Comparison of ENCODE assay signal across 17 cellular contexts in the genomic region with DNA sequence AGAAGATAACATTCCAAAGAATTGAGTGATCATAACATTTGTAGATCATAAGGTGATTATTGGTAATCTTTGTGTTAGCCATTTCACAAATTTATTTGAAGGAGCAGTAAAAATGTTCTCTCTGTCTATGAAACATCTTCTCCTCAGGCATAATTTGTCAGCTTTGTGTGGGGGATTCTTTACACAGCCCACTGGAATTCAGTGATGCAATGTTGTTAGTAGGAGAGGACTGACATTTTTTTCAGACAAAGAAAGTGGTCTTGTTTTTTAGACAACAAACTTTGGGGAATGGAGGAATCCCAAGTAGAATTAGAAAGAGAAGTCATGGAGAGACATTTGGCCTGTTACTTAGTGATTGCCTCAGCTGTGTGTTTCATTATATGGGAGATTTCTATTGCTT.
A peak's percentile ranks its signal among the peaks of the same experiment; 100 is the strongest.
DNase-seq lines count a peak whose midpoint lies in the region; ATAC-seq and TF ChIP-seq lines count a peak whose summit lies in the region.
"Had no signal": no experiment of that assay in that cellular context is flagged by ENCODE, and none has a peak within 500 bp of the region (broad histone marks: within the 10 kb centered on the region; RNA-seq: fewer than 3 reads in every experiment).

No MANE protein-coding gene starts in this region.

- no peak for TF ChIP-seq POLR2A in spleen (IDR thresholded peaks at IDR 0.05)

- no peaks in the 10 kb centered on the region for H3K9me2 ChIP-seq in PC-3 (replicated peaks; ENCODE audit: low read length)

- H3K27me3 ChIP-seq in PC-3 (ENCODE audit: low read length) (no peaks in the 10 kb centered on the region), fibroblast of lung (ENCODE audit: control insufficient read depth, insufficient read depth, low read length) (no peaks in the 10 kb centered on the region), spleen (replicated peaks in 1 of 7) (no peaks in the 10 kb centered on the region)
- H3K27me3 ChIP-seq: uterus had no signal

- no peak overlapping the region for H3K4me3 ChIP-seq in PC-3 (ENCODE audit: low read length)
- H3K4me3 ChIP-seq in fibroblast of lung (replicated peaks in 1 of 4; ENCODE audit: control extremely low read depth in 1 of 4, insufficient read depth in 1 of 4, low read depth in 3 of 4, low read length in 4 of 4): no peak overlapping the region
- H3K4me3 ChIP-seq in spleen: no peak overlapping the region
- H3K4me3 ChIP-seq: mucosa of descending colon, uterus had no signal

- no peaks in the 10 kb centered on the region for H3K36me3 ChIP-seq in PC-3 (ENCODE audit: low read depth, low read length)
- no peaks in the 10 kb centered on the region for H3K36me3 ChIP-seq in fibroblast of lung (ENCODE audit: control insufficient read depth, insufficient read depth, low read length)
- no peaks in the 10 kb centered on the region for H3K36me3 ChIP-seq in spleen
- H3K36me3 ChIP-seq: uterus had no signal

- ATAC-seq in PC-3 (no peak), left cardiac atrium (no peak)
- ATAC-seq: mucosa of descending colon had no signal

- peaks cover 5% of the 10 kb centered on the region for H3K4me1 ChIP-seq in PC-3 (ENCODE audit: insufficient read depth, low read length)
- H3K4me1 ChIP-seq in fibroblast of lung (ENCODE audit: control insufficient read depth, extremely low read depth, insufficient read depth, low read length): no peaks in the 10 kb centered on the region
- H3K4me1 ChIP-seq in spleen: no peaks in the 10 kb centered on the region
- H3K4me1 ChIP-seq: uterus had no signal

- DNase-seq in EH (ENCODE audit: low read depth) (peak; percentile 80), PC-3 (peak; percentile 11), fibroblast of lung (ENCODE audit: low read depth in 2 of 2) (peak; percentile 46 to 57), non-pigmented ciliary epithelial cell (ENCODE audit: low read depth) (peak; percentile 47), spleen (no peak), left cardiac atrium (no peak), HuH-7.5 (ENCODE audit: low spot score) (no peak), kidney tubule cell (ENCODE audit: low spot score) (no peak)
- DNase-seq: activated CD4-positive, alpha-beta T cell treated with anti-CD3 and anti-CD28 coated beads, Interleukin-2, amount 10 ng/mL, durations not matched to agents 7 days and 5 days; islet precursor cell; KG1; NCI-H1092 treated with DMSO at 0.1 percent for 48 hours; SHP77 treated with DMSO at 0.1 percent for 48 hours; stimulated activated CD4-positive, alpha-beta T cell treated with anti-CD3 and anti-CD28 coated beads, Interleukin-12 subunit alpha, Interleukin-12 subunit beta, amount 100 ng/mL, for 4 hours; T-helper 9 cell; uterus had no signal

- no peak overlapping the region for H2AFZ ChIP-seq in PC-3 (ENCODE audit: low read length)
- H2AFZ ChIP-seq in fibroblast of lung (ENCODE audit: low read length): no peak overlapping the region

- H3K4me2 ChIP-seq in PC-3 (ENCODE audit: low read length): no peak overlapping the region
- H3K4me2 ChIP-seq in fibroblast of lung (ENCODE audit: extremely low read depth, insufficient read depth, low read length): no peak overlapping the region

- intact Hi-C loops in PC-3 (cut with micrococcal nuclease) (no loop called here), spleen (cut with DNase I; ENCODE audit: low total_unique reads) (no loop called here), left cardiac atrium (cut with DNase I) (no loop called here)

- no peaks in the 10 kb centered on the region for H4K20me1 ChIP-seq in PC-3 (ENCODE audit: low read length)
- H4K20me1 ChIP-seq in fibroblast of lung (ENCODE audit: control insufficient read depth, extremely low read depth, insufficient read depth, low read length): no peaks in the 10 kb centered on the region

- no TSS peak for BruUV-seq in PC-3 (replicated peaks; lab: Mats Ljungman, UMichigan)

- CTCF ChIA-PET in PC-3 (lab: Charles Lee): no interaction called here

- POLR2A ChIA-PET in PC-3 (lab: Charles Lee; ENCODE audit: unreplicated experiment): no interaction called here

- H3K27ac ChIP-seq in PC-3 (ENCODE audit: low read length): no peak overlapping the region
- H3K27ac ChIP-seq in fibroblast of lung (ENCODE audit: insufficient read depth, low read length): no peak overlapping the region
- H3K27ac ChIP-seq in spleen: no peak overlapping the region
- H3K27ac ChIP-seq: uterus had no signal

- no peaks in the 10 kb centered on the region for H3F3A ChIP-seq in PC-3 (ENCODE audit: low read length, unreplicated experiment)

- peaks cover 19% of the 10 kb centered on the region; the same call in 1 of the 2 replicates for H3K79me2 ChIP-seq in PC-3 (ENCODE audit: low read length)
- no peaks in the 10 kb centered on the region for H3K79me2 ChIP-seq in fibroblast of lung (ENCODE audit: control insufficient read depth, insufficient read depth, low read length)

- no peak for TF ChIP-seq CTCF in PC-3 (conservative IDR thresholded peaks at IDR 0.05; ENCODE audit: low read depth, low read length)
- TF ChIP-seq CTCF in fibroblast of lung (conservative IDR thresholded peaks at IDR 0.05 in 1 of 2, IDR thresholded peaks at IDR 0.05 in 1 of 2; ENCODE audit: low read depth in 1 of 2, low read length in 2 of 2): no peak
- TF ChIP-seq CTCF in spleen (IDR thresholded peaks at IDR 0.05 in 8 of 11, conservative IDR thresholded peaks at IDR 0.05 in 3 of 11): no peak

- H3K9me3 ChIP-seq in PC-3 (ENCODE audit: low read length) (no peaks in the 10 kb centered on the region), fibroblast of lung (ENCODE audit: control insufficient read depth, insufficient read depth, low read depth, low read length) (no peaks in the 10 kb centered on the region), spleen (no peaks in the 10 kb centered on the region)
- H3K9me3 ChIP-seq: mucosa of descending colon, uterus had no signal

- H3K9ac ChIP-seq in PC-3 (ENCODE audit: low read length): no peak overlapping the region
- H3K9ac ChIP-seq in fibroblast of lung (ENCODE audit: insufficient read depth, low read length): no peak overlapping the region

Comparison
In these comparisons a context has a peak if more than half of its experiments do, and no peak if none do; other contexts are left out.
1. DNase-seq: peak in EH (single experiment), PC-3 (single experiment), fibroblast of lung (2 of 2) and non-pigmented ciliary epithelial cell (single experiment); none in spleen (single experiment), left cardiac atrium (single experiment), HuH-7.5 (single experiment) and kidney tubule cell (single experiment).